In genomic region chr22:21938071-21938822, GRCh38 we compare ENCODE assay signal across 8 cellular contexts. TPM values are rescaled to one million over a fixed set of nuclear protein-coding genes. Genes with fewer than 3 reads are reported as not detected.
DNase-seq lines count a peak whose midpoint lies in the region; ATAC-seq, FAIRE-seq and TF ChIP-seq lines count a peak whose summit lies in the region.

No MANE protein-coding gene starts in this region.

- intact Hi-C loops in kidney (cut with DNase I): loop anchor here (10.0 kb wide), 1 partner anchor 223 kb away; no protein-coding TSS in a partner anchor

- no peaks in the 10 kb centered on the region for H3K9me3 ChIP-seq in A549
- no peaks in the 10 kb centered on the region for H3K9me3 ChIP-seq in kidney (ENCODE audit: control insufficient read depth in 1 of 2, low read length in 2 of 2)

- FAIRE-seq in A549 (lab: Jason Lieb, UNC): no peak
- FAIRE-seq in kidney (lab: Jason Lieb, UNC): no peak

- TF ChIP-seq CTCF in A549 (IDR thresholded peaks at IDR 0.05) (peak; percentile 69), kidney (IDR thresholded peaks at IDR 0.05; ENCODE audit: borderline replicate concordance, extremely low read depth, insufficient read depth) (peak; percentile 99)

- H3K4me2 ChIP-seq in A549: peak overlapping the region; percentile 85

- no peak for TF ChIP-seq EP300 in A549 (IDR thresholded peaks at IDR 0.05)

- peak; percentile 38 for TF ChIP-seq POLR2A in A549 (IDR thresholded peaks at IDR 0.05; ENCODE audit: low read length)
- TF ChIP-seq POLR2A in GM18526 (IDR thresholded peaks at IDR 0.05; ENCODE audit: extremely low read depth, insufficient read length): peak; percentile 62

- H3K27ac Mint-ChIP-seq in central memory CD8-positive, alpha-beta T cell (ENCODE audit: low read depth): peak overlapping the region; percentile 53

- peak; percentile 61 to 76 for TF ChIP-seq RAD21 in A549 (conservative IDR thresholded peaks at IDR 0.05 in 1 of 2, IDR thresholded peaks at IDR 0.05 in 1 of 2)

- no peaks in the 10 kb centered on the region for H3K27me3 Mint-ChIP-seq in central memory CD8-positive, alpha-beta T cell

- H3K36me3 Mint-ChIP-seq in central memory CD8-positive, alpha-beta T cell (ENCODE audit: insufficient read depth): no peaks in the 10 kb centered on the region

- H3K9ac ChIP-seq in kidney (ENCODE audit: low read length in 2 of 2): peak overlapping the region; percentile 34 to 80

- H3K4me1 Mint-ChIP-seq in central memory CD8-positive, alpha-beta T cell: peaks cover 29% of the 10 kb centered on the region

- H3K4me3 Mint-ChIP-seq in central memory CD8-positive, alpha-beta T cell: peak overlapping the region; percentile 85

- peak; percentile 89 to 96 for ATAC-seq in A549
- ATAC-seq in HG03159 (IDR thresholded peaks at IDR 0.05; ENCODE audit: unreplicated experiment): peak; percentile 84
- peak; percentile 95 to 96 for ATAC-seq in activated CD4-positive, CD25-positive, alpha-beta regulatory T cell treated with anti-CD3 and anti-CD28 coated beads, Interleukin-2, amount 50 U/mL, for 24 hours
- peak; percentile 94 for ATAC-seq in central memory CD8-positive, alpha-beta T cell (replicated peaks; ENCODE audit: extremely low read depth, poor library complexity, severe bottlenecking)

- WGBS in A549 (ENCODE audit: missing lambda C conversion rate): 2% methylated on average over 24 of the region's 42 CpGs

- peak overlapping the region; percentile 98 to 100 for H3K27ac ChIP-seq in A549
- peak overlapping the region; percentile 71 to 98 for H3K27ac ChIP-seq in kidney (ENCODE audit: low read depth in 2 of 2, low read length in 2 of 2)

- H3K4me1 ChIP-seq in A549: peaks cover 27% of the 10 kb centered on the region
- peaks cover 23 to 45% of the 10 kb centered on the region in 2 donors for H3K4me1 ChIP-seq in kidney (ENCODE audit: control insufficient read depth in 1 of 2, insufficient read depth in 1 of 2, low read depth in 1 of 2, low read length in 2 of 2)

- POLR2A ChIA-PET in A549 (lab: Yijun Ruan, JAX): interaction anchor here (0.6 to 1.3 kb wide), 4 partner anchors 71 to 1067 kb away, joined by 3 to 4 read pairs (median 4); partner anchors contain the start of gene MAPK1

- H3K9me3 Mint-ChIP-seq in central memory CD8-positive, alpha-beta T cell: no peaks in the 10 kb centered on the region

- CTCF ChIA-PET in A549 (lab: Yijun Ruan, JAX): interaction anchor here (0.5 to 6.5 kb wide), 48 partner anchors 10 to 234 kb away, joined by 3 to 65 read pairs (median 4); partner anchors contain the start of genes PPM1F and TOP3B

- H3K4me3 ChIP-seq in A549 (peak overlapping the region; percentile 77), kidney (ENCODE audit: low read length in 2 of 2) (peak overlapping the region; percentile 64 to 95)

- peaks cover 0 to 17% of the 10 kb centered on the region in 2 donors for H3K36me3 ChIP-seq in kidney (ENCODE audit: control insufficient read depth in 1 of 2, insufficient read depth in 2 of 2, low read length in 2 of 2)

- DNase-seq in A549 (ENCODE audit: low read depth in 1 of 2, low spot score in 1 of 2) (peak; percentile 70 to 85), NCI-H345 (lab: John Stamatoyannopoulos, UW) (peak; percentile 87), kidney (peak; percentile 97)
- peak; percentile 85 to 96 for DNase-seq in central memory CD8-positive, alpha-beta T cell (ENCODE audit: low spot score in 2 of 2)
- DNase-seq in stimulated activated CD4-positive, alpha-beta T cell treated with anti-CD3 and anti-CD28 coated beads, Interleukin-12 subunit alpha, Interleukin-12 subunit beta, amount 100 ng/mL, for 48 hours (ENCODE audit: low read depth in 2 of 3, low spot score in 1 of 3): peak; percentile 83 to 91 (median 87)

TF ChIP-seq in A549, 52 proteins besides CTCF, POLR2A, EP300 and RAD21 (continues in another document):
- TF ChIP-seq CHD2 (IDR thresholded peaks at IDR 0.05; ENCODE audit: low read length, partially characterized antibody) (no peak), TFCP2L1 (CRISPR knock-in tag; IDR thresholded peaks at IDR 0.05) (no peak), TP53 (CRISPR knock-in tag; IDR thresholded peaks at IDR 0.05) (no peak; the same call in 1 of the 2 replicates), HOXA7 (CRISPR knock-in tag; IDR thresholded peaks at IDR 0.05) (no peak), CBX2 (IDR thresholded peaks at IDR 0.05; ENCODE audit: borderline replicate concordance, low read depth) (no peak), ELK1 (IDR thresholded peaks at IDR 0.05; ENCODE audit: low read depth, low read length) (no peak), RFX5 (IDR thresholded peaks at IDR 0.05) (no peak), USF2 (IDR thresholded peaks at IDR 0.05) (no peak), KDM1A (IDR thresholded peaks at IDR 0.05; ENCODE audit: low read depth) (no peak), EHMT2 (IDR thresholded peaks at IDR 0.05; ENCODE audit: low read depth) (no peak), HEYL (CRISPR knock-in tag; IDR thresholded peaks at IDR 0.05) (no peak), JUNB (IDR thresholded peaks at IDR 0.05) (no peak), FOXS1 (CRISPR knock-in tag; IDR thresholded peaks at IDR 0.05) (no peak), RNF2 (IDR thresholded peaks at IDR 0.05; ENCODE audit: borderline replicate concordance, low read depth) (no peak), SREBF2 (IDR thresholded peaks at IDR 0.05) (no peak), FOSL2 (IDR thresholded peaks at IDR 0.05) (no peak), FOSL2 (CRISPR knock-in tag; IDR thresholded peaks at IDR 0.05) (no peak), HOXB13 (CRISPR knock-in tag; IDR thresholded peaks at IDR 0.05; ENCODE audit: low read depth) (no peak), MAFK (IDR thresholded peaks at IDR 0.05; ENCODE audit: partially characterized antibody) (no peak), SMC3 (IDR thresholded peaks at IDR 0.05) (peak; percentile 43; the same call in 2 of the 3 replicates), ZNF302 (CRISPR knock-in tag; IDR thresholded peaks at IDR 0.05) (no peak), NFE2L2 (conservative IDR thresholded peaks at IDR 0.05; ENCODE audit: low read length) (no peak), EHF (CRISPR knock-in tag; IDR thresholded peaks at IDR 0.05) (no peak), FOSB (CRISPR knock-in tag; IDR thresholded peaks at IDR 0.05) (no peak), RCOR1 (IDR thresholded peaks at IDR 0.05; ENCODE audit: low read depth, low read length) (no peak)
- TF ChIP-seq, protein P1, sequence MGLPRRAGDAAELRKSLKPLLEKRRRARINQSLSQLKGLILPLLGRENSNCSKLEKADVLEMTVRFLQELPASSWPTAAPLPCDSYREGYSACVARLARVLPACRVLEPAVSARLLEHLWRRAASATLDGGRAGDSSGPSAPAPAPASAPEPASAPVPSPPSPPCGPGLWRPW (IDR thresholded peaks at IDR 0.05): no peak
- TF ChIP-seq, protein P2, sequence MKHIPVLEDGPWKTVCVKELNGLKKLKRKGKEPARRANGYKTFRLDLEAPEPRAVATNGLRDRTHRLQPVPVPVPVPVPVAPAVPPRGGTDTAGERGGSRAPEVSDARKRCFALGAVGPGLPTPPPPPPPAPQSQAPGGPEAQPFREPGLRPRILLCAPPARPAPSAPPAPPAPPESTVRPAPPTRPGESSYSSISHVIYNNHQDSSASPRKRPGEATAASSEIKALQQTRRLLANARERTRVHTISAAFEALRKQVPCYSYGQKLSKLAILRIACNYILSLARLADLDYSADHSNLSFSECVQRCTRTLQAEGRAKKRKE (CRISPR knock-in tag; IDR thresholded peaks at IDR 0.05; ENCODE audit: low read depth): no peak
- TF ChIP-seq, protein P3, sequence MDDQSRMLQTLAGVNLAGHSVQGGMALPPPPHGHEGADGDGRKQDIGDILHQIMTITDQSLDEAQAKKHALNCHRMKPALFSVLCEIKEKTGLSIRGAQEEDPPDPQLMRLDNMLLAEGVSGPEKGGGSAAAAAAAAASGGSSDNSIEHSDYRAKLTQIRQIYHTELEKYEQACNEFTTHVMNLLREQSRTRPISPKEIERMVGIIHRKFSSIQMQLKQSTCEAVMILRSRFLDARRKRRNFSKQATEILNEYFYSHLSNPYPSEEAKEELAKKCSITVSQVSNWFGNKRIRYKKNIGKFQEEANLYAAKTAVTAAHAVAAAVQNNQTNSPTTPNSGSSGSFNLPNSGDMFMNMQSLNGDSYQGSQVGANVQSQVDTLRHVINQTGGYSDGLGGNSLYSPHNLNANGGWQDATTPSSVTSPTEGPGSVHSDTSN (IDR thresholded peaks at IDR 0.05): no peak

RNA-seq across cellular contexts. Expression of gene PPM1F, which starts 14.4 kb away (rescaled TPM):
- 9.4 and 11.0 TPM in 2 replicates for polyA plus RNA-seq in A549 (2011; rRNA removed)
- 13.5 and 18.0 TPM in 2 replicates for polyA plus RNA-seq in A549 (2012; cell fraction: cytosol; rRNA removed)
- polyA plus RNA-seq in A549 (2012; cell fraction: nucleus; rRNA removed): 25.7 and 27.9 TPM in 2 replicates
- 14.2 to 14.6 TPM (median 14.3 TPM) in 3 replicates for polyA plus RNA-seq in A549 (2017; fragmentation: RNase III; extraction: RNeasy Plus Mini Kit Qiagen cat#74134 plus additional on column Dnase treatment)
- 5.4 and 6.5 TPM in 2 replicates for polyA minus RNA-seq in A549 (2011; rRNA and poly(A)+ RNA removed)
- total RNA-seq in kidney: 42.5 TPM
- polyA plus RNA-seq in kidney (ENCODE audit: insufficient read depth, low read depth, low replicate concordance): 13.8 TPM

RNA-seq across cellular contexts. Expression of gene TOP3B, which starts 44.3 kb away (rescaled TPM):
- polyA plus RNA-seq in A549 (2011; rRNA removed) (11.5 and 16.7 TPM in 2 replicates), A549 (2017; fragmentation: RNase III; extraction: RNeasy Plus Mini Kit Qiagen cat#74134 plus additional on column Dnase treatment) (19.8 to 22.6 TPM (median 21.0 TPM) in 3 replicates), kidney (ENCODE audit: insufficient read depth, low read depth, low replicate concordance) (8.1 TPM)
- polyA plus RNA-seq in A549 (2012; cell fraction: cytosol; rRNA removed): 13.2 and 15.4 TPM in 2 replicates
- polyA plus RNA-seq in A549 (2012; cell fraction: nucleus; rRNA removed): 78.8 and 81.4 TPM in 2 replicates
- polyA minus RNA-seq in A549 (2011; rRNA and poly(A)+ RNA removed): 17.9 and 20.0 TPM in 2 replicates
- 26.7 TPM for total RNA-seq in kidney

Comparison
In these comparisons a context has a peak if more than half of its experiments do, and no peak if none do; other contexts are left out.
1. Peak in every context shown above with its lines: DNase-seq, ATAC-seq, H3K4me3 ChIP-seq and H3K27ac ChIP-seq.